ENCODE assay signal across 1 cellular context in genomic region chr19:56918682-56919307, GRCh38.
A peak's percentile ranks its signal among the peaks of the same experiment; 100 is the strongest.
TF ChIP-seq lines count a peak whose summit lies in the region.

No MANE protein-coding gene starts in this region.

TF ChIP-seq in HepG2, 621 proteins besides CTCF, POLR2A, EP300 and RAD21 (continued from another document and continues in another):
- peak; percentile 89 for TF ChIP-seq SOX5 (CRISPR knock-in tag; IDR thresholded peaks at IDR 0.05; ENCODE audit: borderline replicate concordance)
- no peak for TF ChIP-seq SSRP1 (CRISPR knock-in tag; IDR thresholded peaks at IDR 0.05)
- TF ChIP-seq KLF13 (CRISPR knock-in tag; IDR thresholded peaks at IDR 0.05), result no peak
- peak; percentile 24 for TF ChIP-seq ASH2L (IDR thresholded peaks at IDR 0.05; ENCODE audit: insufficient read length, low read depth, low read length)
- peak; percentile 90 for TF ChIP-seq PPARG (CRISPR knock-in tag; conservative IDR thresholded peaks at IDR 0.05)
- TF ChIP-seq MAX (IDR thresholded peaks at IDR 0.05), result peak; percentile 50; the same call in 1 of the 2 replicates
- peak; percentile 70; the same call in 1 of the 2 replicates for TF ChIP-seq TCF7L2 (IDR thresholded peaks at IDR 0.05; ENCODE audit: low read depth, low read length)
- peak; percentile 5; the same call in 1 of the 2 replicates for TF ChIP-seq ZNF770 (CRISPR knock-in tag; IDR thresholded peaks at IDR 0.05)
- TF ChIP-seq MAZ (IDR thresholded peaks at IDR 0.05; ENCODE audit: borderline replicate concordance, low read depth, low read length), result no peak
- TF ChIP-seq MAZ (CRISPR knock-in tag; IDR thresholded peaks at IDR 0.05; ENCODE audit: low read depth), result no peak
- no peak for TF ChIP-seq FOSL1 (CRISPR knock-in tag; IDR thresholded peaks at IDR 0.05; ENCODE audit: borderline replicate concordance)
- peak; percentile 96 for TF ChIP-seq ZBTB7B (CRISPR knock-in tag; IDR thresholded peaks at IDR 0.05)
- TF ChIP-seq SIX1 (CRISPR knock-in tag; IDR thresholded peaks at IDR 0.05; ENCODE audit: borderline replicate concordance), result peak; percentile 74; the same call in 1 of the 2 replicates
- peak; percentile 82 for TF ChIP-seq ZGPAT (CRISPR knock-in tag; IDR thresholded peaks at IDR 0.05)
- peak; percentile 51; the same call in 1 of the 2 replicates for TF ChIP-seq THAP11 (CRISPR knock-in tag; IDR thresholded peaks at IDR 0.05)
- no peak for TF ChIP-seq XBP1 (CRISPR knock-in tag; IDR thresholded peaks at IDR 0.05)
- no peak for TF ChIP-seq POLR2G (IDR thresholded peaks at IDR 0.05; ENCODE audit: low read depth, low read length)
- TF ChIP-seq TFDP1 (CRISPR knock-in tag; IDR thresholded peaks at IDR 0.05; ENCODE audit: borderline replicate concordance), result peak; percentile 44; the same call in 1 of the 2 replicates
- TF ChIP-seq HNF1A (IDR thresholded peaks at IDR 0.05; ENCODE audit: low read depth), result peak; percentile 76
- peak; percentile 78 for TF ChIP-seq HNF1A (CRISPR knock-in tag; IDR thresholded peaks at IDR 0.05; ENCODE audit: borderline replicate concordance)
- TF ChIP-seq GABPB1 (CRISPR knock-in tag; IDR thresholded peaks at IDR 0.05), result peak; percentile 38; the same call in 1 of the 2 replicates
- peak; percentile 60; the same call in 1 of the 2 replicates for TF ChIP-seq POGZ (CRISPR knock-in tag; IDR thresholded peaks at IDR 0.05)
- TF ChIP-seq ZNF619 (CRISPR knock-in tag; IDR thresholded peaks at IDR 0.05), result no peak
- peak; percentile 46; the same call in 1 of the 2 replicates for TF ChIP-seq DRAP1 (CRISPR knock-in tag; IDR thresholded peaks at IDR 0.05)
- TF ChIP-seq SPEN (CRISPR knock-in tag; IDR thresholded peaks at IDR 0.05; ENCODE audit: low read depth), result peak; percentile 24; the same call in 1 of the 2 replicates
- TF ChIP-seq ZNF136 (CRISPR knock-in tag; IDR thresholded peaks at IDR 0.05; ENCODE audit: low read depth), result no peak
- no peak for TF ChIP-seq ZNF460 (CRISPR knock-in tag; IDR thresholded peaks at IDR 0.05; ENCODE audit: borderline replicate concordance)
- peak; percentile 71 for TF ChIP-seq HNF4A (CRISPR knock-in tag; IDR thresholded peaks at IDR 0.05)
- TF ChIP-seq SAP130 (CRISPR knock-in tag; IDR thresholded peaks at IDR 0.05; ENCODE audit: low read depth), result peak; percentile 73
- TF ChIP-seq RXRA (CRISPR knock-in tag; IDR thresholded peaks at IDR 0.05), result peak; percentile 74; the same call in 1 of the 2 replicates
- TF ChIP-seq MIER3 (CRISPR knock-in tag; IDR thresholded peaks at IDR 0.05; ENCODE audit: borderline replicate concordance), result peak; percentile 62; the same call in 1 of the 2 replicates
- TF ChIP-seq ZNF629 (CRISPR knock-in tag; conservative IDR thresholded peaks at IDR 0.05), result 0 out of 2 replicates have a peak, but pooled peaks have one; percentile 7
- TF ChIP-seq BCL6 (CRISPR knock-in tag; IDR thresholded peaks at IDR 0.05), result peak; percentile 95
- peak; percentile 85; the same call in 1 of the 2 replicates for TF ChIP-seq NFKBIZ (CRISPR knock-in tag; IDR thresholded peaks at IDR 0.05)
- TF ChIP-seq ZBTB43 (CRISPR knock-in tag; conservative IDR thresholded peaks at IDR 0.05), result peak; percentile 81
- peak; percentile 61; the same call in 1 of the 2 replicates for TF ChIP-seq DPF2 (CRISPR knock-in tag; IDR thresholded peaks at IDR 0.05; ENCODE audit: borderline replicate concordance, low read depth)
- TF ChIP-seq SIN3A (IDR thresholded peaks at IDR 0.05; ENCODE audit: borderline replicate concordance, low read depth, low read length), result no peak
- no peak for TF ChIP-seq SNAI1 (CRISPR knock-in tag; IDR thresholded peaks at IDR 0.05; ENCODE audit: borderline replicate concordance)
- TF ChIP-seq HOXA3 (CRISPR knock-in tag; IDR thresholded peaks at IDR 0.05), result peak; percentile 37; the same call in 1 of the 2 replicates
- TF ChIP-seq ARNTL (CRISPR knock-in tag; IDR thresholded peaks at IDR 0.05), result 0 out of 2 replicates have a peak, but pooled peaks have one; percentile 63
- peak; percentile 62; the same call in 1 of the 2 replicates for TF ChIP-seq PATZ1 (CRISPR knock-in tag; IDR thresholded peaks at IDR 0.05)
- TF ChIP-seq NKX3-1 (CRISPR knock-in tag; IDR thresholded peaks at IDR 0.05), result peak; percentile 66; the same call in 1 of the 2 replicates
- no peak for TF ChIP-seq TEF (CRISPR knock-in tag; IDR thresholded peaks at IDR 0.05)
- TF ChIP-seq GMEB2 (CRISPR knock-in tag; IDR thresholded peaks at IDR 0.05; ENCODE audit: low read depth), result no peak
- TF ChIP-seq ZNF850 (CRISPR knock-in tag; conservative IDR thresholded peaks at IDR 0.05), result no peak
- peak; percentile 24; the same call in 1 of the 2 replicates for TF ChIP-seq ZNF800 (CRISPR knock-in tag; IDR thresholded peaks at IDR 0.05)
- TF ChIP-seq ZNF317 (CRISPR knock-in tag; IDR thresholded peaks at IDR 0.05), result 0 out of 2 replicates have a peak, but pooled peaks have one; percentile 40
- peak; percentile 93 for TF ChIP-seq MED8 (CRISPR knock-in tag; IDR thresholded peaks at IDR 0.05; ENCODE audit: insufficient replicate concordance)
- peak; percentile 68 for TF ChIP-seq KDM6A (CRISPR knock-in tag; IDR thresholded peaks at IDR 0.05; ENCODE audit: low read depth)
